In genomic region chr11:92658733-92659132, GRCh38 we compare ENCODE assay signal across 28 cellular contexts.
"Had no signal": no experiment of that assay in that cellular context is flagged by ENCODE, and none has a peak within 500 bp of the region (broad histone marks: within the 10 kb centered on the region; RNA-seq: fewer than 3 reads in every experiment).

No MANE protein-coding gene starts in this region.

- DNase-seq: colonic mucosa; cortex of kidney; effector CD8-positive, alpha-beta T cell; effector memory CD8-positive, alpha-beta T cell; endodermal cell; erythroblast; esophagus squamous epithelium; foreskin fibroblast; foreskin melanocyte; gastrocnemius medialis; glutamatergic neuron; head of caudate nucleus; heart right ventricle; hippocampal formation; left cardiac atrium; left lung; left ventricle myocardium superior; lower lobe of right lung; mesenchymal stem cell; mucosa of descending colon; naive B cell had no signal

- H3K4me3 ChIP-seq: colonic mucosa, esophagus squamous epithelium, gastrocnemius medialis, heart right ventricle, left lung, lower lobe of right lung, mucosa of descending colon had no signal

- H3K4me1 ChIP-seq: colonic mucosa, esophagus squamous epithelium, gastrocnemius medialis, heart right ventricle, left lung, lower lobe of right lung had no signal

- H3K27me3 Mint-ChIP-seq: dendritic cell treated with granulocyte-macrophage colony-stimulating factor and Interleukin-4, amounts not matched to agents 40 ng/mL and 50 ng/mL, for 4 days; effector memory CD8-positive, alpha-beta T cell; naive B cell had no signal

- H3K36me3 Mint-ChIP-seq: mesothelial cell of epicardium, naive B cell had no signal

- H3K4me1 Mint-ChIP-seq: endodermal cell, naive B cell had no signal

- H3K9me3 ChIP-seq: colonic mucosa, esophagus squamous epithelium, gastrocnemius medialis, heart right ventricle, left lung, lower lobe of right lung, mucosa of descending colon had no signal

- H3K9me3 Mint-ChIP-seq: dendritic cell treated with granulocyte-macrophage colony-stimulating factor and Interleukin-4, amounts not matched to agents 40 ng/mL and 50 ng/mL, for 4 days; endodermal cell; mesothelial cell of epicardium had no signal

- H3K27ac Mint-ChIP-seq: dendritic cell treated with granulocyte-macrophage colony-stimulating factor and Interleukin-4, amounts not matched to agents 40 ng/mL and 50 ng/mL, for 4 days; effector memory CD8-positive, alpha-beta T cell; endodermal cell; mesothelial cell of epicardium; naive B cell had no signal

- H3K27me3 ChIP-seq: colonic mucosa, esophagus squamous epithelium, gastrocnemius medialis, heart right ventricle, left lung had no signal

- ATAC-seq: effector memory CD8-positive, alpha-beta T cell; esophagus mucosa; gastrocnemius medialis; heart right ventricle; left cardiac atrium; left lung; left ventricle myocardium superior; lower lobe of right lung; mucosa of descending colon had no signal

- H3K27ac ChIP-seq: colonic mucosa, epithelial cell of prostate, esophagus squamous epithelium, gastrocnemius medialis, heart right ventricle, left lung, lower lobe of right lung had no signal

- FAIRE-seq: endometrium, islet of Langerhans, keratinocyte had no signal

- H3K36me3 ChIP-seq: colonic mucosa, esophagus squamous epithelium, gastrocnemius medialis, heart right ventricle, left lung, lower lobe of right lung had no signal

- H3K4me3 Mint-ChIP-seq: dendritic cell treated with granulocyte-macrophage colony-stimulating factor and Interleukin-4, amounts not matched to agents 40 ng/mL and 50 ng/mL, for 4 days; effector memory CD8-positive, alpha-beta T cell; endodermal cell; mesothelial cell of epicardium; naive B cell had no signal
